ENCODE assay signal across 1 cellular context in the genomic region with DNA sequence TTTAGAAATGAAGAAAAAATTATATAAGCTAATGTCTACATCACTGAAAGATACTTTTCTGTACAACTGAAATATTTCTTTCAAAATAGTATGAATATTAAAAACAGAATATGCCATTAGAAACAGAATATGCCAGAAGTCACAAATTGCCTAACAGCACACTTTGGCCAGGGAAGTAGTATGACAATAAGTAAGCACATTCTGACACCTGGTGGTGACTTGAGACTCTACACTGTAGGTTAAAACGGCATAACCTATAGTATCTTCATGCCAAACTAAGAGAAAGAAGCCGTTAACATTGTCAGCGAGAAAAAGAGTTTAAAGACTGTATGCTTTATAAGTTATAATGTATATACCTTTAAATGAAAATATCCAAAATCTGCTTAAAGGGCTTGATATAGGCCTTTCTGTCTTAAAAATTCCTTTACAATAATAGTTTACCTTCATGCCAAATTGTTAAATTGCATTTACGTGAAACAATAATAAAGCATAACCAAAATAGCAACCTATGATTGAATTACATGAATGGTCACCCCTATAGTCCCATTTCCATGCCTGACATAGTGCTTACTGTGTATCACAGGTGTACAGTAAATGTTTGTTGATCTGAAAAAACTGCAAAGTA.
TF ChIP-seq lines count a peak whose summit lies in the region.

No MANE protein-coding gene starts in this region.

TF ChIP-seq in SK-N-SH treated with all-trans-retinoic acid at 6 μM for 48 hours, 23 proteins besides CTCF, POLR2A, EP300 and RAD21 (continued from another document):
- TF ChIP-seq, protein P1, sequence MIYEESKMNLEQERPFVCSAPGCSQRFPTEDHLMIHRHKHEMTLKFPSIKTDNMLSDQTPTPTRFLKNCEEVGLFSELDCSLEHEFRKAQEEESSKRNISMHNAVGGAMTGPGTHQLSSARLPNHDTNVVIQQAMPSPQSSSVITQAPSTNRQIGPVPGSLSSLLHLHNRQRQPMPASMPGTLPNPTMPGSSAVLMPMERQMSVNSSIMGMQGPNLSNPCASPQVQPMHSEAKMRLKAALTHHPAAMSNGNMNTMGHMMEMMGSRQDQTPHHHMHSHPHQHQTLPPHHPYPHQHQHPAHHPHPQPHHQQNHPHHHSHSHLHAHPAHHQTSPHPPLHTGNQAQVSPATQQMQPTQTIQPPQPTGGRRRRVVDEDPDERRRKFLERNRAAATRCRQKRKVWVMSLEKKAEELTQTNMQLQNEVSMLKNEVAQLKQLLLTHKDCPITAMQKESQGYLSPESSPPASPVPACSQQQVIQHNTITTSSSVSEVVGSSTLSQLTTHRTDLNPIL (CRISPR knock-in tag; IDR thresholded peaks at IDR 0.05; ENCODE audit: low read depth) = no peak
- TF ChIP-seq ZNF565 (CRISPR knock-in tag; conservative IDR thresholded peaks at IDR 0.05; ENCODE audit: low read depth) = no peak
- no peak for TF ChIP-seq ZFP30 (CRISPR knock-in tag; IDR thresholded peaks at IDR 0.05)
